In genomic region chr11:67204837-67205236, GRCh38 we compare ENCODE assay signal across 31 cellular contexts.
"Had no signal": no experiment of that assay in that cellular context is flagged by ENCODE, and none has a peak within 500 bp of the region (broad histone marks: within the 10 kb centered on the region; RNA-seq: fewer than 3 reads in every experiment).

No MANE protein-coding gene starts in this region.

- DNase-seq: activated CD4-positive, alpha-beta memory T cell treated with anti-CD3 and anti-CD28 coated beads, Interleukin-2, amount 10 ng/mL, durations not matched to agents 7 days and 5 days; activated CD4-positive, alpha-beta T cell treated with anti-CD3 and anti-CD28 coated beads for 4 hours; activated CD4-positive, alpha-beta T cell treated with anti-CD3 and anti-CD28 coated beads, Interleukin-2, amount 10 ng/mL, durations not matched to agents 7 days and 5 days; activated CD4-positive, alpha-beta T cell treated with anti-CD3 and anti-CD28 coated beads, Interleukin-2, amount 50 U/mL, for 4 hours; activated CD4-positive, CD25-positive, alpha-beta regulatory T cell; activated CD4-positive, CD25-positive, alpha-beta regulatory T cell treated with anti-CD3 and anti-CD28 coated beads, Interleukin-2, amount 50 U/mL, for 72 hours; activated CD8-positive, alpha-beta memory T cell treated with anti-CD3 and anti-CD28 coated beads, Interleukin-2, amount 50 U/mL, for 48 hours; activated gamma-delta T cell; activated naive CD4-positive, alpha-beta T cell; activated naive CD4-positive, alpha-beta T cell treated with anti-CD3 and anti-CD28 coated beads, Interleukin-2, amount 10 ng/mL, durations not matched to agents 7 days and 5 days; activated naive CD8-positive, alpha-beta T cell treated with anti-CD3 and anti-CD28 coated beads, Interleukin-2, amount 10 ng/mL, durations not matched to agents 7 days and 5 days; activated T-cell treated with anti-CD3 and anti-CD28 coated beads for 4 hours; activated T-cell treated with anti-CD3 and anti-CD28 coated beads, Interleukin-2, amount 50 U/mL, for 24 hours; activated T-cell treated with anti-CD3 and anti-CD28 coated beads, Interleukin-2, amount 50 U/mL, for 72 hours; central memory CD4-positive, alpha-beta T cell; cerebellar nuclear complex; colonic mucosa; effector CD8-positive, alpha-beta T cell; esophagus squamous epithelium; foreskin melanocyte; heart right ventricle had no signal

- H3K36me3 Mint-ChIP-seq: activated naive CD4-positive, alpha-beta T cell treated with anti-CD3 and anti-CD28 coated beads, Interleukin-2, amount 50 U/mL, for 72 hours had no signal

- H3K4me3 Mint-ChIP-seq: activated CD4-positive, alpha-beta memory T cell treated with anti-CD3 and anti-CD28 coated beads, Interleukin-2, amount 10 ng/mL, durations not matched to agents 7 days and 5 days; activated CD4-positive, alpha-beta T cell treated with anti-CD3 and anti-CD28 coated beads, Interleukin-2, amount 10 ng/mL, durations not matched to agents 7 days and 5 days; activated naive CD4-positive, alpha-beta T cell treated with anti-CD3 and anti-CD28 coated beads, Interleukin-2, amount 10 ng/mL, durations not matched to agents 7 days and 5 days; activated naive CD8-positive, alpha-beta T cell treated with anti-CD3 and anti-CD28 coated beads, Interleukin-2, amount 10 ng/mL, durations not matched to agents 7 days and 5 days; activated T-cell treated with anti-CD3 and anti-CD28 coated beads, Interleukin-2, amount 50 U/mL, for 24 hours; activated T-cell treated with anti-CD3 and anti-CD28 coated beads, Interleukin-2, amount 50 U/mL, for 72 hours; brain had no signal

- H3K4me2 ChIP-seq: hepatocyte had no signal

- H3K27me3 Mint-ChIP-seq: activated CD4-positive, alpha-beta memory T cell treated with anti-CD3 and anti-CD28 coated beads, Interleukin-2, amount 10 ng/mL, durations not matched to agents 7 days and 5 days; activated CD4-positive, alpha-beta T cell treated with anti-CD3 and anti-CD28 coated beads, Interleukin-2, amount 10 ng/mL, durations not matched to agents 7 days and 5 days; activated naive CD4-positive, alpha-beta T cell treated with anti-CD3 and anti-CD28 coated beads, Interleukin-2, amount 10 ng/mL, durations not matched to agents 7 days and 5 days; activated naive CD8-positive, alpha-beta T cell treated with anti-CD3 and anti-CD28 coated beads, Interleukin-2, amount 10 ng/mL, durations not matched to agents 7 days and 5 days; activated T-cell treated with anti-CD3 and anti-CD28 coated beads, Interleukin-2, amount 50 U/mL, for 24 hours; brain had no signal

- H3K27ac ChIP-seq: ascending aorta, breast epithelium, cardiac muscle cell, colonic mucosa, epithelial cell of prostate, esophagus squamous epithelium, gastroesophageal sphincter, heart right ventricle, hepatocyte had no signal

- H3K4me1 ChIP-seq: ascending aorta, breast epithelium, colonic mucosa, esophagus squamous epithelium, gastroesophageal sphincter, heart right ventricle had no signal

- H3K9me3 Mint-ChIP-seq: activated CD4-positive, alpha-beta memory T cell treated with anti-CD3 and anti-CD28 coated beads, Interleukin-2, amount 10 ng/mL, durations not matched to agents 7 days and 5 days; activated CD4-positive, alpha-beta T cell treated with anti-CD3 and anti-CD28 coated beads, Interleukin-2, amount 10 ng/mL, durations not matched to agents 7 days and 5 days; activated naive CD4-positive, alpha-beta T cell treated with anti-CD3 and anti-CD28 coated beads, Interleukin-2, amount 10 ng/mL, durations not matched to agents 7 days and 5 days; activated naive CD4-positive, alpha-beta T cell treated with anti-CD3 and anti-CD28 coated beads, Interleukin-2, amount 50 U/mL, for 72 hours; activated naive CD8-positive, alpha-beta T cell treated with anti-CD3 and anti-CD28 coated beads, Interleukin-2, amount 10 ng/mL, durations not matched to agents 7 days and 5 days; activated T-cell treated with anti-CD3 and anti-CD28 coated beads, Interleukin-2, amount 50 U/mL, for 24 hours; activated T-cell treated with anti-CD3 and anti-CD28 coated beads, Interleukin-2, amount 50 U/mL, for 72 hours; brain had no signal

- H3K27me3 ChIP-seq: ascending aorta, breast epithelium, cardiac muscle cell, colonic mucosa, esophagus squamous epithelium, gastroesophageal sphincter, heart right ventricle, hepatocyte had no signal

- H3K27ac Mint-ChIP-seq: activated CD4-positive, alpha-beta memory T cell treated with anti-CD3 and anti-CD28 coated beads, Interleukin-2, amount 10 ng/mL, durations not matched to agents 7 days and 5 days; activated CD4-positive, alpha-beta T cell treated with anti-CD3 and anti-CD28 coated beads, Interleukin-2, amount 10 ng/mL, durations not matched to agents 7 days and 5 days; activated naive CD4-positive, alpha-beta T cell treated with anti-CD3 and anti-CD28 coated beads, Interleukin-2, amount 10 ng/mL, durations not matched to agents 7 days and 5 days; activated naive CD4-positive, alpha-beta T cell treated with anti-CD3 and anti-CD28 coated beads, Interleukin-2, amount 50 U/mL, for 72 hours had no signal

- H3K36me3 ChIP-seq: breast epithelium, colonic mucosa had no signal

- ATAC-seq: activated naive CD4-positive, alpha-beta T cell treated with anti-CD3 and anti-CD28 coated beads, Interleukin-2, amount 50 U/mL, for 72 hours; activated T-cell treated with anti-CD3 and anti-CD28 coated beads, Interleukin-2, amount 50 U/mL, for 72 hours; gastroesophageal sphincter; heart right ventricle had no signal

- FAIRE-seq: endometrium, endothelial cell of umbilical vein had no signal

- H3K4me1 Mint-ChIP-seq: activated CD4-positive, alpha-beta memory T cell treated with anti-CD3 and anti-CD28 coated beads, Interleukin-2, amount 10 ng/mL, durations not matched to agents 7 days and 5 days; activated naive CD4-positive, alpha-beta T cell treated with anti-CD3 and anti-CD28 coated beads, Interleukin-2, amount 10 ng/mL, durations not matched to agents 7 days and 5 days; brain had no signal

- H3K4me3 ChIP-seq: ascending aorta, breast epithelium, cardiac muscle cell, colonic mucosa, esophagus squamous epithelium, gastroesophageal sphincter, heart right ventricle, hepatocyte had no signal

- H2AFZ ChIP-seq: hepatocyte had no signal

- H3K9me3 ChIP-seq: ascending aorta, breast epithelium, colonic mucosa, esophagus squamous epithelium, gastroesophageal sphincter, heart right ventricle had no signal
